ENCODE assay signal across 20 cellular contexts in the genomic region with DNA sequence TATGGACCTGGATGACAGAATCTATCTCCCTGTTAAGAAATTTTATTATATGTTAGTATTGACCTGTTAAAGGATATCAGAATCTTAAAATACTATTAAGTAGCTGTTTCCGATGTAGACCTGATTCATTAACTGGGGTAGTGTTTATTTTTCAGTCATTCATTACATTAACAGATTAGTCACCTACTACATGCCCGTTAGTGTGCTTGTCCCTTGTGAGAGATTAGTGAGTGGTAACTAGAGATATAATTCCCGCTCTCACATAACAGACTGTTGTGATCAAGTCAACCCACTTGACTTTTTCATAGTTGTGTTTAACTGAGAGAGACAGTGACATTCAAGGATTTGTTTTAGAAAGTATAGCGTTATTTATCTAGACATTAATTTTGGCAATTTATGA.
"Had no signal": no experiment of that assay in that cellular context is flagged by ENCODE, and none has a peak within 500 bp of the region (broad histone marks: within the 10 kb centered on the region; RNA-seq: fewer than 3 reads in every experiment).

No MANE protein-coding gene starts in this region.

- ATAC-seq: left cardiac atrium; mucosa of descending colon; naive thymus-derived CD8-positive, alpha-beta T cell; right lobe of liver had no signal

- H3K4me3 ChIP-seq: esophagus muscularis mucosa, mucosa of descending colon, right lobe of liver, spleen had no signal

- H3K9me3 ChIP-seq: esophagus muscularis mucosa, mucosa of descending colon, right lobe of liver, spleen had no signal

- H3K27ac ChIP-seq: brain microvascular endothelial cell, esophagus muscularis mucosa, right lobe of liver, spleen had no signal

- DNase-seq: activated CD4-positive, alpha-beta memory T cell treated with anti-CD3 and anti-CD28 coated beads for 36 hours; activated CD4-positive, CD25-positive, alpha-beta regulatory T cell treated with anti-CD3 and anti-CD28 coated beads, Interleukin-2, amount 50 U/mL, for 72 hours; activated gamma-delta T cell; activated T-cell treated with anti-CD3 and anti-CD28 coated beads, Interleukin-2, amount 50 U/mL, for 48 hours; amygdala; brain microvascular endothelial cell; endodermal cell; foreskin fibroblast; glutamatergic neuron; left cardiac atrium; mammary epithelial cell; mucosa of descending colon; naive thymus-derived CD8-positive, alpha-beta T cell; posterior cingulate gyrus; right lobe of liver; spleen; stimulated activated CD4-positive, alpha-beta T cell treated with anti-CD3 and anti-CD28 coated beads, Interleukin-2, amount 100 ng/mL, for 24 hours; stimulated activated naive CD4-positive, alpha-beta T cell treated with Interleukin-2 at 50 U/mL for 16 hours; trophoblast cell had no signal

- H3K4me1 ChIP-seq: right lobe of liver had no signal

- H3K27me3 ChIP-seq: brain microvascular endothelial cell, esophagus muscularis mucosa, right lobe of liver, spleen had no signal

- H3K36me3 ChIP-seq: brain microvascular endothelial cell, esophagus muscularis mucosa, right lobe of liver, spleen had no signal
